Comparison of ENCODE assay signal across 8 cellular contexts in genomic region chr2:86107031-86107430, GRCh38. TPM values are rescaled to one million over a fixed set of nuclear protein-coding genes. Genes with fewer than 3 reads are reported as not detected.
A peak's percentile ranks its signal among the peaks of the same experiment; 100 is the strongest.
DNase-seq lines count a peak whose midpoint lies in the region; ATAC-seq and TF ChIP-seq lines count a peak whose summit lies in the region.

No MANE protein-coding gene starts in this region.

- no peak for TF ChIP-seq POLR2A in esophagus muscularis mucosa (IDR thresholded peaks at IDR 0.05; ENCODE audit: low read depth)

- no peak for TF ChIP-seq EP300 in esophagus muscularis mucosa (IDR thresholded peaks at IDR 0.05)

- TSS peak; percentile 79 for BruUV-seq in Panc1 (replicated peaks; lab: Mats Ljungman, UMichigan)

- CTCF ChIA-PET in Panc1 (lab: Charles Lee) = no interaction called here

- no peaks in the 10 kb centered on the region for H3K9me3 ChIP-seq in Panc1 (ENCODE audit: control insufficient read depth, insufficient read depth, low read depth, low read length)
- H3K9me3 ChIP-seq in esophagus muscularis mucosa = no peaks in the 10 kb centered on the region
- H3K9me3 ChIP-seq in psoas muscle = no peaks in the 10 kb centered on the region

- intact Hi-C loops in Panc1 (cut with micrococcal nuclease; ENCODE audit: unreplicated experiment) = no loop called here
- intact Hi-C loops in esophagus muscularis mucosa (cut with DNase I) = loop anchor here (5.0 kb wide), 1 partner anchor 520 kb away; no protein-coding TSS in a partner anchor
- intact Hi-C loops in psoas muscle (cut with DNase I) = no loop called here

- ATAC-seq in Panc1 (no peak), psoas muscle (no peak)

- H3K36me3 ChIP-seq in Panc1 (ENCODE audit: control insufficient read depth, insufficient read depth, low read length) = peaks cover 39% of the 10 kb centered on the region
- H3K36me3 ChIP-seq in esophagus muscularis mucosa = peaks cover 6 to 48% (median 43%) of the 10 kb centered on the region in 4 donors
- H3K36me3 ChIP-seq in psoas muscle (ENCODE audit: insufficient read depth in 1 of 2, low read depth in 1 of 2) = peaks cover 8 to 45% of the 10 kb centered on the region in 2 donors

- 27% methylated on average over 5 of the region's 5 CpGs for WGBS in esophagus muscularis mucosa
- 10 to 17% (median 15%) methylated on average over 5 of the region's 5 CpGs for WGBS in psoas muscle, 3 donors

- peaks cover 21% of the 10 kb centered on the region for H3K4me1 ChIP-seq in Panc1 (ENCODE audit: control insufficient read depth, insufficient read depth, low read length)
- H3K4me1 ChIP-seq in esophagus muscularis mucosa = peaks cover 30 to 47% (median 42%) of the 10 kb centered on the region in 4 donors
- H3K4me1 ChIP-seq in psoas muscle = peaks cover 45% of the 10 kb centered on the region

- H3K4me3 ChIP-seq in Panc1 (ENCODE audit: low read depth in 2 of 2, low read length in 2 of 2) (peak overlapping the region; percentile 96 to 99), esophagus muscularis mucosa (peak overlapping the region; percentile 71 to 85 (median 85)), psoas muscle (peak overlapping the region; percentile 77)

- in situ Hi-C loops in Panc1 (cut with HindIII; ENCODE audit: low pct_unique_long_range_greater_than_20kb, low sequenced_read_pairs) = no loop called here

- H3K27ac ChIP-seq in Panc1 (ENCODE audit: low read length) (peak overlapping the region; percentile 99), esophagus muscularis mucosa (replicated peaks in 1 of 4) (peak overlapping the region in 3 of 4 donors; percentile 74 to 89 (median 83)), psoas muscle (peak overlapping the region; percentile 86)

- DNase-seq in GF-D8 (lab: John Stamatoyannopoulos, UW) = peak; percentile 2
- no peak for DNase-seq in Panc1 (ENCODE audit: low read depth, low spot score)
- no peak for DNase-seq in esophagus muscularis mucosa (ENCODE audit: extremely low spot score)
- DNase-seq in psoas muscle = no peak
- DNase-seq in stimulated activated CD4-positive, alpha-beta T cell treated with anti-CD3 and anti-CD28 coated beads, Interleukin-2, amount 100 ng/mL, for 48 hours = no peak
- no peak for DNase-seq in medulla oblongata (ENCODE audit: extremely low spot score)
- no peak for DNase-seq in cerebellum (ENCODE audit: low spot score)
- DNase-seq in activated effector memory CD4-positive, alpha-beta T cell treated with Interleukin-2 at 50 U/mL for 16 hours = no peak

- H3K27me3 ChIP-seq in Panc1 (ENCODE audit: control insufficient read depth, insufficient read depth, low read length) (no peaks in the 10 kb centered on the region), esophagus muscularis mucosa (no peaks in the 10 kb centered on the region), psoas muscle (ENCODE audit: insufficient read depth in 3 of 3, low read length in 2 of 3) (no peaks in the 10 kb centered on the region)

- POLR2A ChIA-PET in Panc1 (lab: Charles Lee) = no interaction called here

- TF ChIP-seq CTCF in Panc1 (IDR thresholded peaks at IDR 0.05) = no peak
- no peak for TF ChIP-seq CTCF in esophagus muscularis mucosa (IDR thresholded peaks at IDR 0.05)
- TF ChIP-seq CTCF in psoas muscle (IDR thresholded peaks at IDR 0.05) = no peak

RNA-seq across cellular contexts. Expression of gene PTCD3, which starts 1.0 kb away (rescaled TPM):
- 93.9 TPM for total RNA-seq in Panc1 (2021; ENCODE audit: unreplicated experiment)
- 50.7 TPM for polyA plus RNA-seq in Panc1 (2012; ENCODE audit: insufficient read length)
- total RNA-seq in esophagus muscularis mucosa = 10 to 100 TPM; 40.4 to 65.1 (median 45.5) TPM
- total RNA-seq in psoas muscle = 100 to 1,000 TPM in 3 of 4 donors, 10 to 100 TPM in 1; 92.5 to 148 (median 113) TPM
- polyA plus RNA-seq in psoas muscle = 10 to 100 TPM; 32.8 to 56.3 (median 42.9) TPM
- 124 TPM for total RNA-seq in cerebellum

RNA-seq across cellular contexts. Expression of gene POLR1A, which starts 1.3 kb away (rescaled TPM):
- total RNA-seq in Panc1 (2021; ENCODE audit: unreplicated experiment) (62.6 TPM), esophagus muscularis mucosa (10 to 100 TPM; 13.3 to 22.4 (median 16.6) TPM), psoas muscle (10 to 100 TPM; 27.0 to 41.6 (median 36.8) TPM), cerebellum (16.6 TPM)
- 76.1 TPM for polyA plus RNA-seq in Panc1 (2012; ENCODE audit: insufficient read length)
- 10 to 100 TPM in 2 of 3 donors, 1 to 10 TPM in 1; 6.1 to 15.1 (median 11.9) TPM for polyA plus RNA-seq in psoas muscle
